8 cellular contexts compared by ENCODE assay signal in genomic region chr3:72738752-72739520, GRCh38.
DNase-seq lines count a peak whose midpoint lies in the region; ATAC-seq, FAIRE-seq and TF ChIP-seq lines count a peak whose summit lies in the region.

No MANE protein-coding gene starts in this region.

- H2AFZ ChIP-seq in keratinocyte (ENCODE audit: control insufficient read depth, low read length), result peak overlapping the region; percentile 56

- peak; percentile 69 for ATAC-seq in GM19023 (IDR thresholded peaks at IDR 0.05; ENCODE audit: unreplicated experiment)
- ATAC-seq in activated CD4-positive, CD25-positive, alpha-beta regulatory T cell treated with anti-CD3 and anti-CD28 coated beads, Interleukin-2, amount 50 U/mL, for 24 hours, result peak; percentile 93
- ATAC-seq in GM18498 (IDR thresholded peaks at IDR 0.05; ENCODE audit: unreplicated experiment), result no peak

- H3K4me1 ChIP-seq in keratinocyte (ENCODE audit: control insufficient read depth, extremely low read depth, insufficient read depth, low read length), result no peaks in the 10 kb centered on the region

- TF ChIP-seq CTCF in bronchial epithelial cell (IDR thresholded peaks at IDR 0.05; ENCODE audit: insufficient read depth, low read length, severe bottlenecking) (no peak), keratinocyte (optimal IDR thresholded peaks at IDR 0.05 in 1 of 3, IDR thresholded peaks at IDR 0.05 in 1 of 3, conservative IDR thresholded peaks at IDR 0.05 in 1 of 3; ENCODE audit: extremely low read depth in 1 of 3, insufficient read depth in 2 of 3, low read length in 3 of 3) (no peak)

- no peaks in the 10 kb centered on the region for H3K79me2 ChIP-seq in keratinocyte (ENCODE audit: control insufficient read depth, insufficient read depth, low read length)

- H3K27me3 ChIP-seq in MG63 (no peaks in the 10 kb centered on the region), bronchial epithelial cell (ENCODE audit: control insufficient read depth, insufficient read depth, low read length) (no peaks in the 10 kb centered on the region), keratinocyte (ENCODE audit: control insufficient read depth, extremely low read depth, insufficient read depth, low read length) (peaks cover 6% of the 10 kb centered on the region)

- dilution Hi-C loops in keratinocyte (cut with MboI; ENCODE audit: extremely low pct_ligation_motif_present, low sequenced_read_pairs), result no loop called here

- H3K9me3 ChIP-seq in MG63, result no peaks in the 10 kb centered on the region
- H3K9me3 ChIP-seq in keratinocyte (ENCODE audit: control insufficient read depth, low read depth, low read length), result no peaks in the 10 kb centered on the region

- no peak overlapping the region for H3K9ac ChIP-seq in keratinocyte (ENCODE audit: control insufficient read depth, extremely low read depth, insufficient read depth, low read length)

- DNase-seq in MG63, result peak; percentile 9
- DNase-seq in bronchial epithelial cell (ENCODE audit: low read depth), result peak; percentile 24
- no peak for DNase-seq in keratinocyte (ENCODE audit: low read depth, low spot score)
- DNase-seq in stimulated activated CD4-positive, alpha-beta T cell treated with anti-CD3 and anti-CD28 coated beads, Interleukin-1b, Interleukin-23, amount 100 ng/mL, for 1 hour (ENCODE audit: low read depth in 2 of 2), result peak; percentile 43 to 50
- DNase-seq in NK-92 treated with Interleukin-12 subunit alpha and Interleukin-12 subunit beta, amount 100 ng/mL, for 24 hours (lab: John Stamatoyannopoulos, UW), result no peak

- peak overlapping the region; percentile 48 for H3K4me2 ChIP-seq in keratinocyte (ENCODE audit: control insufficient read depth, extremely low read depth, insufficient read depth, low read depth, low read length)

- H3K9me1 ChIP-seq in keratinocyte (ENCODE audit: control insufficient read depth, extremely low read depth, insufficient read depth, low read length), result no peaks in the 10 kb centered on the region

- H3K36me3 ChIP-seq in MG63 (no peaks in the 10 kb centered on the region), bronchial epithelial cell (ENCODE audit: control insufficient read depth, insufficient read depth, low read length) (no peaks in the 10 kb centered on the region), keratinocyte (ENCODE audit: control insufficient read depth in 2 of 2, extremely low read depth in 1 of 2, insufficient read depth in 2 of 2, low read length in 2 of 2) (no peaks in the 10 kb centered on the region)

- no peak overlapping the region for H3K27ac ChIP-seq in keratinocyte (ENCODE audit: control insufficient read depth, insufficient read depth, low read length)

- H4K20me1 ChIP-seq in keratinocyte (ENCODE audit: control insufficient read depth, extremely low read depth, insufficient read depth, low read length), result no peaks in the 10 kb centered on the region

- H3K4me3 ChIP-seq in MG63, result no peak overlapping the region
- peak overlapping the region; percentile 26 for H3K4me3 ChIP-seq in bronchial epithelial cell (ENCODE audit: low read depth, low read length)
- H3K4me3 ChIP-seq in keratinocyte (ENCODE audit: control insufficient read depth in 2 of 3, extremely low read depth in 1 of 3, insufficient read depth in 2 of 3, low read depth in 1 of 3, low read length in 3 of 3), result peak overlapping the region in 2 of 3 experiments; percentile 27 to 34

- no peak for FAIRE-seq in bronchial epithelial cell (lab: Jason Lieb, UNC)
- no peak for FAIRE-seq in keratinocyte (lab: Jason Lieb, UNC)

Comparison
In these comparisons a context has a peak if more than half of its experiments do, and no peak if none do; other contexts are left out.
1. DNase-seq: peak in MG63 (single experiment), bronchial epithelial cell (single experiment) and stimulated activated CD4-positive, alpha-beta T cell treated with anti-CD3 and anti-CD28 coated beads, Interleukin-1b, Interleukin-23, amount 100 ng/mL, for 1 hour (2 of 2); none in keratinocyte (single experiment) and NK-92 treated with Interleukin-12 subunit alpha and Interleukin-12 subunit beta, amount 100 ng/mL, for 24 hours (single experiment).